ENCODE assay signal across 23 cellular contexts in the genomic region with DNA sequence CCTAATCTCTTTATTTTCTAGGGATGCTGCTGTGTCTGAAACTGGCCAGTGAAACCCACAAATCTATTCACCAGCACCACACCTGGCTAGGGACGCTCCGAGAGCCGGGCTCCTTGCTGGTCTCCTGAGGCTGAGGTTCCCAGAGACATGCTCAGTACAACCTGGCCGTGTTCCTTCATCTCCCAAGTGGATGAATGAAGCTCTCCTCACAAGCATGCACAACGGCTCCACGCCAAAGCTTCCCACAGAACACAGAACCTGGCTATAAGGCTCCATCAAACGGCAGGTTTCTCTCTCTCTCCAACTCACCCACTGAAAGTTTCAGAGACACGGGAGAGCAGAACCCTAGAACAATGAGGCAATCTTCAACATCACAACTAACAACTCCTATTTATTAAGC.
"Had no signal": no experiment of that assay in that cellular context is flagged by ENCODE, and none has a peak within 500 bp of the region (broad histone marks: within the 10 kb centered on the region; RNA-seq: fewer than 3 reads in every experiment).

No MANE protein-coding gene starts in this region.

- ATAC-seq: natural killer cell; right lobe of liver; stimulated activated memory B cell treated with anti-CD40 and anti-IgM and Interleukin-4, amounts not matched to agents 10 μg/mL and 1 μg/mL and 100 μg/mL, for 72 hours; stimulated activated naive CD8-positive, alpha-beta T cell treated with anti-CD3 and anti-CD28 coated beads, Interleukin-15, amount 100 ng/mL, for 72 hours had no signal

- H3K27ac Mint-ChIP-seq: mesothelial cell of epicardium; natural killer cell; stimulated activated memory B cell treated with anti-CD40 and anti-IgM and Interleukin-4, amounts not matched to agents 10 μg/mL and 1 μg/mL and 100 μg/mL, for 72 hours; stimulated activated naive CD8-positive, alpha-beta T cell treated with anti-CD3 and anti-CD28 coated beads, Interleukin-15, amount 100 ng/mL, for 72 hours had no signal

- H3K36me3 ChIP-seq: left ventricle myocardium inferior, neutrophil, ovary, right atrium auricular region, right lobe of liver, tibial nerve, upper lobe of left lung, vagina had no signal

- H3K4me3 Mint-ChIP-seq: mesothelial cell of epicardium; naive B cell; natural killer cell; stimulated activated memory B cell treated with anti-CD40 and anti-IgM and Interleukin-4, amounts not matched to agents 10 μg/mL and 1 μg/mL and 100 μg/mL, for 72 hours; stimulated activated naive CD8-positive, alpha-beta T cell treated with anti-CD3 and anti-CD28 coated beads, Interleukin-15, amount 100 ng/mL, for 72 hours had no signal

- H3K27ac ChIP-seq: left ventricle myocardium inferior, neutrophil, ovary, right atrium auricular region, right lobe of liver, tibial nerve, upper lobe of left lung, vagina had no signal

- H3K4me3 ChIP-seq: left ventricle myocardium inferior, lung, ovary, right atrium auricular region, right lobe of liver, smooth muscle cell, tibial nerve, upper lobe of left lung, vagina had no signal

- H3K9me3 Mint-ChIP-seq: mesothelial cell of epicardium; natural killer cell; stimulated activated memory B cell treated with anti-CD40 and anti-IgM and Interleukin-4, amounts not matched to agents 10 μg/mL and 1 μg/mL and 100 μg/mL, for 72 hours; stimulated activated naive CD8-positive, alpha-beta T cell treated with anti-CD3 and anti-CD28 coated beads, Interleukin-15, amount 100 ng/mL, for 72 hours had no signal

- DNase-seq: islet precursor cell; left ventricle myocardium inferior; mesendoderm; naive B cell; natural killer cell; ovary; right lobe of liver; stimulated activated CD4-positive, alpha-beta T cell treated with anti-CD3 and anti-CD28 coated beads, Interleukin-1b, Interleukin-23, amount 100 ng/mL, for 48 hours; stimulated activated CD4-positive, alpha-beta T cell treated with anti-CD3 and anti-CD28 coated beads, Interleukin-2, amount 100 ng/mL, for 48 hours; stimulated activated CD4-positive, alpha-beta T cell treated with anti-CD3 and anti-CD28 coated beads, Interleukin-4, amount 100 ng/mL, for 4 hours; stimulated activated CD8-positive, alpha-beta memory T cell treated with anti-CD3 and anti-CD28 coated beads, Interleukin-4, amount 100 ng/mL, for 48 hours; stimulated activated naive CD4-positive, alpha-beta T cell treated with Interleukin-2 at 50 U/mL for 16 hours; stimulated activated naive CD8-positive, alpha-beta T cell treated with anti-CD3 and anti-CD28 coated beads, Interleukin-15, amount 100 ng/mL, for 72 hours; upper lobe of left lung had no signal

- H3K4me1 ChIP-seq: right atrium auricular region, right lobe of liver, upper lobe of left lung had no signal

- H3K9me3 ChIP-seq: left ventricle myocardium inferior, neutrophil, ovary, right atrium auricular region, right lobe of liver, tibial nerve, upper lobe of left lung, vagina had no signal

- H3K27me3 Mint-ChIP-seq: progenitor cell of endocrine pancreas had no signal

- H3K36me3 Mint-ChIP-seq: naive B cell; natural killer cell; stimulated activated memory B cell treated with anti-CD40 and anti-IgM and Interleukin-4, amounts not matched to agents 10 μg/mL and 1 μg/mL and 100 μg/mL, for 72 hours had no signal

- H3K4me2 ChIP-seq: smooth muscle cell had no signal

- H3K4me1 Mint-ChIP-seq: stimulated activated memory B cell treated with anti-CD40 and anti-IgM and Interleukin-4, amounts not matched to agents 10 μg/mL and 1 μg/mL and 100 μg/mL, for 72 hours had no signal

- H3K27me3 ChIP-seq: ovary, right atrium auricular region, right lobe of liver, tibial nerve, upper lobe of left lung, vagina had no signal
